In genomic region chr12:63685789-63686188, GRCh38 we compare ENCODE assay signal across 1 cellular context. TPM values are rescaled to one million over a fixed set of nuclear protein-coding genes. Genes with fewer than 3 reads are reported as not detected.
"Had no signal": no experiment of that assay in that cellular context is flagged by ENCODE, and none has a peak within 500 bp of the region (broad histone marks: within the 10 kb centered on the region; RNA-seq: fewer than 3 reads in every experiment).

No MANE protein-coding gene starts in this region.

RNA-seq across cellular contexts. Expression of gene DPY19L2, which starts 17.5 kb away (rescaled TPM):
- polyA plus RNA-seq: smooth muscle cell had no signal
